22 cellular contexts compared by ENCODE assay signal in the genomic region with DNA sequence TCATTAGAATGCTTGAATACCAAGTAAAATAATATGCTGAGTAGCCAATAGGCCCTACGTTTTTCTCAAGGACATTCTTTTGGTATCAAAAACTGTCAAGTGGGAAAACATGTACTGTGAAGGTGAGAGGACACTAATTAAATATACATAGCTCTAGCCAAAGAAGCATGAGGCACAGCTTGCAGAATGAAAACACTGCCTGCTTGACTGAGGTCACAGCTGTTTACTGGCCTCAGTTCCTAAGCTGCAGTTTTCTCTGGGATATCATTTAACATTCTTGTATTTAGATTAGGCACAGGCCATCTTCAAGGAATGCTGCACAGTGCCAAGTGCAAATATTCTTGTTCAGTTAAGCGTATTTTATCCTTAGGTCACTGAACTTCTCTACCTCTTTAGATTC.
DNase-seq lines count a peak whose midpoint lies in the region; ATAC-seq and TF ChIP-seq lines count a peak whose summit lies in the region.
"Had no signal": no experiment of that assay in that cellular context is flagged by ENCODE, and none has a peak within 500 bp of the region (broad histone marks: within the 10 kb centered on the region; RNA-seq: fewer than 3 reads in every experiment).

No MANE protein-coding gene starts in this region.

- in situ Hi-C loops in mammary epithelial cell (cut with MboI; ENCODE audit: low sequenced_read_pairs in 2 of 2): no loop called here

- no peak overlapping the region for H3K27ac ChIP-seq in left lung
- H3K27ac ChIP-seq in testis: no peak overlapping the region
- no peak overlapping the region for H3K27ac ChIP-seq in mammary epithelial cell (ENCODE audit: insufficient read depth, low read depth, low read length)
- H3K27ac ChIP-seq: GM23248 had no signal

- TF ChIP-seq POLR2A in testis (IDR thresholded peaks at IDR 0.05): no peak

- H3K9me3 Mint-ChIP-seq in MCF 10A (ENCODE audit: unreplicated experiment): no peaks in the 10 kb centered on the region
- H3K9me3 Mint-ChIP-seq: H9 had no signal

- H3K27me3 ChIP-seq in left lung: no peaks in the 10 kb centered on the region
- H3K27me3 ChIP-seq in testis: no peaks in the 10 kb centered on the region
- no peaks in the 10 kb centered on the region for H3K27me3 ChIP-seq in mammary epithelial cell (ENCODE audit: insufficient read depth, low read length)

- CTCF ChIA-PET in mammary epithelial cell (lab: Charles Lee; ENCODE audit: low non-redundant PET): no interaction called here
- CTCF ChIA-PET in MCF 10A (lab: Yijun Ruan, JAX): no interaction called here

- H3K36me3 ChIP-seq in left lung: no peaks in the 10 kb centered on the region
- no peaks in the 10 kb centered on the region for H3K36me3 ChIP-seq in testis (ENCODE audit: low read depth, missing control alignments)
- no peaks in the 10 kb centered on the region for H3K36me3 ChIP-seq in mammary epithelial cell (ENCODE audit: insufficient read depth, low read length)

- DNase-seq in NCI-H2171 treated with DMSO at 0.1 percent for 48 hours (lab: John Stamatoyannopoulos, UW): peak; percentile 24
- no peak for DNase-seq in NCI-H2171 (lab: John Stamatoyannopoulos, UW)
- DNase-seq in NCI-H82 (lab: John Stamatoyannopoulos, UW): peak; percentile 78
- DNase-seq in left lung: no peak
- peak; percentile 15 for DNase-seq in testis
- no peak for DNase-seq in mammary epithelial cell
- no peak for DNase-seq in MCF 10A (ENCODE audit: unreplicated experiment)
- DNase-seq: 8988T, Calu3, GM23248, H9, Karpas-422, MV-4-11, NCI-H1105 treated with DMSO at 0.1 percent for 48 hours, NCI-H146, NCI-H1930, NCI-H2107, NCI-H446 treated with DMSO at 0.1 percent for 48 hours, PC-3, SK-N-SH, SW 1271 had no signal

- dilution Hi-C loops in mammary epithelial cell (cut with HindIII; ENCODE audit: low sequenced_read_pairs): no loop called here

- H3K9ac ChIP-seq in mammary epithelial cell (ENCODE audit: insufficient read depth, low read length): no peak overlapping the region
- H3K9ac ChIP-seq: GM23248, SK-N-SH had no signal

- H3K9me3 ChIP-seq in left lung (no peaks in the 10 kb centered on the region), testis (no peaks in the 10 kb centered on the region), mammary epithelial cell (replicated peaks; ENCODE audit: insufficient read depth, low read length) (no peaks in the 10 kb centered on the region)
- H3K9me3 ChIP-seq: SK-N-SH had no signal

- no peaks in the 10 kb centered on the region for H3K79me2 ChIP-seq in mammary epithelial cell (ENCODE audit: insufficient read depth, low read length)

- H3K27ac Mint-ChIP-seq in MCF 10A (ENCODE audit: low read depth, unreplicated experiment): no peak overlapping the region
- H3K27ac Mint-ChIP-seq: H9 had no signal

- no peak overlapping the region for H2AFZ ChIP-seq in mammary epithelial cell (ENCODE audit: low read depth, low read length)
- H2AFZ ChIP-seq: GM23248 had no signal

- H4K20me1 ChIP-seq in mammary epithelial cell (ENCODE audit: insufficient read depth, low read length): no peaks in the 10 kb centered on the region

- H3K4me2 ChIP-seq in mammary epithelial cell (ENCODE audit: insufficient read depth, low read depth, low read length): no peak overlapping the region
- H3K4me2 ChIP-seq: SK-N-SH had no signal

- WGBS in testis, 2 donors: 21 to 39% methylated on average over 2 of the region's 2 CpGs
- WGBS in mammary epithelial cell (ENCODE audit: low coverage, missing lambda C conversion rate): 36% methylated on average over 2 of the region's 2 CpGs

- POLR2A ChIA-PET in MCF 10A (lab: Yijun Ruan, JAX): no interaction called here

- ATAC-seq in left lung (peak; percentile 81), HG03196 (IDR thresholded peaks at IDR 0.05; ENCODE audit: unreplicated experiment) (no peak)
- ATAC-seq: PC-3 had no signal

- H3K4me1 Mint-ChIP-seq in MCF 10A (ENCODE audit: insufficient read depth, unreplicated experiment): no peaks in the 10 kb centered on the region

- BruUV-seq in mammary epithelial cell (replicated peaks; lab: Mats Ljungman, UMichigan) (no TSS peak), MCF 10A (replicated peaks; lab: Mats Ljungman, UMichigan) (no TSS peak)

- H3K4me1 ChIP-seq in left lung: no peaks in the 10 kb centered on the region
- H3K4me1 ChIP-seq in testis: no peaks in the 10 kb centered on the region
- H3K4me1 ChIP-seq in mammary epithelial cell (ENCODE audit: insufficient read depth, low read length): no peaks in the 10 kb centered on the region

- H3K4me3 ChIP-seq in left lung (no peak overlapping the region), testis (no peak overlapping the region), mammary epithelial cell (replicated peaks in 1 of 3; ENCODE audit: insufficient read depth in 1 of 3, low read depth in 2 of 3, low read length in 3 of 3) (no peak overlapping the region)
- H3K4me3 ChIP-seq: GM23248 had no signal

- TF ChIP-seq CTCF in left lung (IDR thresholded peaks at IDR 0.05) (no peak), testis (IDR thresholded peaks at IDR 0.05) (no peak), mammary epithelial cell (conservative IDR thresholded peaks at IDR 0.05 in 1 of 2, IDR thresholded peaks at IDR 0.05 in 1 of 2; ENCODE audit: extremely low read depth in 1 of 2, insufficient read depth in 1 of 2, low read depth in 1 of 2, low read length in 2 of 2) (no peak), MCF 10A (IDR thresholded peaks at IDR 0.05; ENCODE audit: unreplicated experiment) (no peak)

- H3K36me3 Mint-ChIP-seq in MCF 10A (ENCODE audit: insufficient read depth, unreplicated experiment): no peaks in the 10 kb centered on the region

- peaks cover 25% of the 10 kb centered on the region for H3K27me3 Mint-ChIP-seq in MCF 10A (ENCODE audit: insufficient read depth, unreplicated experiment)

- no peak overlapping the region for H3K4me3 Mint-ChIP-seq in MCF 10A (ENCODE audit: unreplicated experiment)
- H3K4me3 Mint-ChIP-seq: H9 had no signal

- intact Hi-C loops in left lung (cut with DNase I): no loop called here
- intact Hi-C loops in testis (cut with DNase I; ENCODE audit: low total_unique reads): no loop called here
- intact Hi-C loops in mammary epithelial cell (cut with micrococcal nuclease): no loop called here
- intact Hi-C loops in MCF 10A (cut with micrococcal nuclease): no loop called here

Comparison
In these comparisons a context has a peak if more than half of its experiments do, and no peak if none do; other contexts are left out.
1. DNase-seq: peak in NCI-H2171 treated with DMSO at 0.1 percent for 48 hours (single experiment), NCI-H82 (single experiment) and testis (single experiment); none in NCI-H2171 (single experiment), left lung (0 of 2), mammary epithelial cell (single experiment) and MCF 10A (single experiment).